In genomic region chr3:42830437-42831320, GRCh38 we compare ENCODE assay signal across 9 cellular contexts. TPM values are rescaled to one million over a fixed set of nuclear protein-coding genes. Genes with fewer than 3 reads are reported as not detected.
A peak's percentile ranks its signal among the peaks of the same experiment; 100 is the strongest.
DNase-seq lines count a peak whose midpoint lies in the region; ATAC-seq and TF ChIP-seq lines count a peak whose summit lies in the region.
"Had no signal": no experiment of that assay in that cellular context is flagged by ENCODE, and none has a peak within 500 bp of the region (broad histone marks: within the 10 kb centered on the region; RNA-seq: fewer than 3 reads in every experiment).

No MANE protein-coding gene starts in this region.

- no peak overlapping the region for H3K9ac ChIP-seq in Karpas-422 (ENCODE audit: low read length)
- H3K9ac ChIP-seq: KMS-11 had no signal

- CTCF ChIA-PET in Caco-2 (lab: Charles Lee), result interaction anchor here (0.6 to 1.9 kb wide), 10 partner anchors 9 to 1847 kb away, joined by 3 to 19 read pairs (median 4); partner anchors contain the start of genes HIGD1A and SS18L2

- H3K27me3 Mint-ChIP-seq in Caco-2 (ENCODE audit: insufficient read depth, unreplicated experiment), result no peaks in the 10 kb centered on the region

- no peak overlapping the region for H3K27ac ChIP-seq in Karpas-422 (ENCODE audit: low read length)
- no peak overlapping the region for H3K27ac ChIP-seq in VCaP
- H3K27ac ChIP-seq: KMS-11 had no signal

- no peaks in the 10 kb centered on the region for H4K20me1 ChIP-seq in Karpas-422 (ENCODE audit: insufficient read depth, low read depth, low read length)

- H3K36me3 ChIP-seq in Caco-2 (ENCODE audit: control insufficient read depth, insufficient read depth, low read length) (no peaks in the 10 kb centered on the region), Karpas-422 (ENCODE audit: insufficient read depth, low read length) (no peaks in the 10 kb centered on the region), kidney epithelial cell (ENCODE audit: control insufficient read depth, insufficient read depth, low read length) (no peaks in the 10 kb centered on the region)

- H3K27me3 ChIP-seq in Caco-2 (replicated peaks; ENCODE audit: control insufficient read depth, insufficient read depth, low read length) (no peaks in the 10 kb centered on the region), Karpas-422 (ENCODE audit: low read length) (no peaks in the 10 kb centered on the region), kidney epithelial cell (ENCODE audit: control insufficient read depth, insufficient read depth, low read length) (no peaks in the 10 kb centered on the region)

- H3K4me1 Mint-ChIP-seq in Caco-2 (ENCODE audit: low read depth, unreplicated experiment), result peaks cover 32% of the 10 kb centered on the region

- H3K9me2 ChIP-seq in Karpas-422 (replicated peaks; ENCODE audit: insufficient read depth, low read length), result no peaks in the 10 kb centered on the region

- peaks cover 6% of the 10 kb centered on the region for H3K36me3 Mint-ChIP-seq in Caco-2 (ENCODE audit: insufficient read depth, unreplicated experiment)

- no TSS peak for BruUV-seq in Caco-2 (replicated peaks; lab: Mats Ljungman, UMichigan)

- no peaks in the 10 kb centered on the region for H3K9me3 Mint-ChIP-seq in Caco-2 (ENCODE audit: unreplicated experiment)

- H3K79me2 ChIP-seq in Karpas-422 (ENCODE audit: low read length), result no peaks in the 10 kb centered on the region

- POLR2A ChIA-PET in Caco-2 (lab: Charles Lee), result no interaction called here

- H3K4me2 ChIP-seq in Karpas-422 (ENCODE audit: low read depth, low read length, poor library complexity, severe bottlenecking), result no peak overlapping the region
- H3K4me2 ChIP-seq: KMS-11 had no signal

- H3K9me3 ChIP-seq in Caco-2 (no peaks in the 10 kb centered on the region), Karpas-422 (ENCODE audit: low read length) (no peaks in the 10 kb centered on the region)

- H3K4me3 ChIP-seq in Caco-2 (ENCODE audit: low read depth, low read length) (no peak overlapping the region), Karpas-422 (ENCODE audit: low read length) (no peak overlapping the region), kidney epithelial cell (ENCODE audit: low read depth, low read length) (no peak overlapping the region)

- no peak overlapping the region for H2AFZ ChIP-seq in Karpas-422 (ENCODE audit: low read length)

- H3K27ac Mint-ChIP-seq in Caco-2 (ENCODE audit: unreplicated experiment), result peak overlapping the region; percentile 8

- ATAC-seq in GM21717 (IDR thresholded peaks at IDR 0.05; ENCODE audit: unreplicated experiment), result no peak

- no peak overlapping the region for H3K4me3 Mint-ChIP-seq in Caco-2 (ENCODE audit: unreplicated experiment)

- intact Hi-C loops in Caco-2 (cut with micrococcal nuclease; ENCODE audit: unreplicated experiment), result loop anchor here (1.0 to 10.0 kb wide), 3 partner anchors 50 to 256 kb away; no protein-coding TSS in a partner anchor

- H3K4me1 ChIP-seq in Caco-2 (peaks cover 36% of the 10 kb centered on the region), Karpas-422 (ENCODE audit: low read length) (no peaks in the 10 kb centered on the region)

- TF ChIP-seq CTCF in Caco-2 (IDR thresholded peaks at IDR 0.05; ENCODE audit: insufficient read depth in 1 of 2, low read depth in 1 of 2, low read length in 1 of 2, severe bottlenecking in 1 of 2, unreplicated experiment in 1 of 2) (peak; percentile 47 to 68), VCaP (conservative IDR thresholded peaks at IDR 0.05) (peak; percentile 82), kidney epithelial cell (IDR thresholded peaks at IDR 0.05; ENCODE audit: insufficient read depth, low read length, poor library complexity, severe bottlenecking) (peak; percentile 57)

- DNase-seq in Caco-2 (peak in 1 of 2 experiments; percentile 52), Karpas-422 (peak; percentile 71), kidney epithelial cell (ENCODE audit: low read depth) (no peak), HPDE6-E6E7 (ENCODE audit: extremely low spot score) (no peak), mesenteric fat pad (ENCODE audit: low spot score) (no peak)
- no peak for DNase-seq in activated CD4-positive, alpha-beta T cell treated with anti-CD3 and anti-CD28 coated beads for 1 hour

RNA-seq across cellular contexts. Expression of gene ACKR2, which starts 21.4 kb away (rescaled TPM):
- total RNA-seq in Caco-2 (2022), result 3.5 and 4.1 TPM in 2 replicates
- 0.43 and 1.9 TPM in 2 replicates for total RNA-seq in Karpas-422 (2014; rRNA removed; shearing (Covaris generic); ENCODE audit: low replicate concordance)
- total RNA-seq in kidney epithelial cell, result 6.2 and 6.4 TPM in 2 replicates
- total RNA-seq in mesenteric fat pad, result 5.6 TPM

RNA-seq across cellular contexts. Expression of gene HIGD1A, which starts 26.4 kb away (rescaled TPM):
- total RNA-seq in Caco-2 (2022) (108 and 112 TPM in 2 replicates), kidney epithelial cell (181 and 190 TPM in 2 replicates), mesenteric fat pad (97.4 TPM)
- 103 and 207 TPM in 2 replicates for total RNA-seq in Karpas-422 (2014; rRNA removed; shearing (Covaris generic); ENCODE audit: low replicate concordance)

RNA-seq across cellular contexts. Expression of gene CYP8B1, which starts 45.0 kb away (rescaled TPM):
- total RNA-seq in Caco-2 (2022) (not detected in 2 replicates), kidney epithelial cell (not detected in 2 replicates), mesenteric fat pad (not detected)
- not detected in 2 replicates for total RNA-seq in Karpas-422 (2014; rRNA removed; shearing (Covaris generic); ENCODE audit: low replicate concordance)

RNA-seq across cellular contexts. Expression of gene CCDC13, which starts 57.6 kb away (rescaled TPM):
- total RNA-seq in Caco-2 (2022) (0.82 and 1.4 TPM in 2 replicates), kidney epithelial cell (0.33 and 2.1 TPM in 2 replicates), mesenteric fat pad (1.3 TPM)
- 1.9 and 4.2 TPM in 2 replicates for total RNA-seq in Karpas-422 (2014; rRNA removed; shearing (Covaris generic); ENCODE audit: low replicate concordance)
